7 cellular contexts compared by ENCODE assay signal in the genomic region with DNA sequence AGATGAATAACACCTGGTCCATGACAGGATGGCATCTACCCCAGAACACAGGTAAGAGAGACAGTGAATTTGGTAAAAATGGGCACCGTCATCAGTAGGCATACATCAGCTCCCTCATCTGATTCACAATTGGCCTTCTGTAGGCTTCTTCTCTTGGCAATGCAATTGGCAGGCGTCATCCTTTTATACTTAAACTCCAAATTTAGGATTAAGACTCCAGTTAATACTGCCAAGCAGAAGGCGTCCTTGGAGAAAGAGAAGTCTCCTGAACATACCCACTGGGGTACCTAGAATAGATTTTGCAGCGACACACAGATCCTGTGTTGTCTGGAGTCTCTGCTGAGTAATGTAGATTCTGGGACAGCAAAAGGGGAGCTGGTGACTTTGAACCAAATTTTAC. TPM values are rescaled to one million over a fixed set of nuclear protein-coding genes. Genes with fewer than 3 reads are reported as not detected.
DNase-seq lines count a peak whose midpoint lies in the region; ATAC-seq and TF ChIP-seq lines count a peak whose summit lies in the region.

No MANE protein-coding gene starts in this region.

- ATAC-seq in GM19438 (IDR thresholded peaks at IDR 0.05; ENCODE audit: low read depth, unreplicated experiment), result peak; percentile 8

- no peaks in the 10 kb centered on the region for H4K20me1 ChIP-seq in MM.1S (ENCODE audit: insufficient read depth, low read length)
- no peaks in the 10 kb centered on the region for H4K20me1 ChIP-seq in neural cell (ENCODE audit: insufficient read depth)

- H3F3A ChIP-seq in MM.1S (ENCODE audit: insufficient read depth, low read length) (no peaks in the 10 kb centered on the region), neural cell (ENCODE audit: insufficient read depth, low read length, poor library complexity, severe bottlenecking) (no peaks in the 10 kb centered on the region)

- H3K36me3 ChIP-seq in MM.1S (replicated peaks; ENCODE audit: insufficient read depth, low read length), result no peaks in the 10 kb centered on the region
- no peaks in the 10 kb centered on the region for H3K36me3 ChIP-seq in duodenal mucosa (ENCODE audit: control insufficient read depth in 1 of 2, insufficient read depth in 2 of 2, low read length in 2 of 2)
- no peaks in the 10 kb centered on the region for H3K36me3 ChIP-seq in neural cell (ENCODE audit: insufficient read depth, low read length)

- no peaks in the 10 kb centered on the region for H3K27me3 ChIP-seq in MM.1S (replicated peaks; ENCODE audit: insufficient read depth, low read length)
- peaks cover 3 to 7% of the 10 kb centered on the region in 2 donors for H3K27me3 ChIP-seq in duodenal mucosa (ENCODE audit: control insufficient read depth in 1 of 2, insufficient read depth in 2 of 2, low read length in 2 of 2)
- no peaks in the 10 kb centered on the region for H3K27me3 ChIP-seq in neural cell (ENCODE audit: insufficient read depth, low read depth, low read length)

- no peak for TF ChIP-seq CTCF in MM.1S (IDR thresholded peaks at IDR 0.05; ENCODE audit: low read length)
- TF ChIP-seq CTCF in neural cell (IDR thresholded peaks at IDR 0.05; ENCODE audit: poor library complexity, severe bottlenecking), result no peak

- H3K4me1 ChIP-seq in MM.1S (ENCODE audit: low read length), result peaks cover 7% of the 10 kb centered on the region
- H3K4me1 ChIP-seq in duodenal mucosa (ENCODE audit: control insufficient read depth in 1 of 2, insufficient read depth in 2 of 2, low read length in 2 of 2), result peaks cover 5 to 16% of the 10 kb centered on the region in 2 donors

- H3K27ac ChIP-seq in MM.1S (ENCODE audit: low read length) (no peak overlapping the region), duodenal mucosa (ENCODE audit: low read depth, low read length) (no peak overlapping the region), neural cell (ENCODE audit: low read length) (peak overlapping the region; percentile 24)

- TF ChIP-seq RAD21 in neural cell (conservative IDR thresholded peaks at IDR 0.05), result no peak

- H3K9me3 ChIP-seq in MM.1S (replicated peaks; ENCODE audit: insufficient read depth, low read length) (no peaks in the 10 kb centered on the region), duodenal mucosa (ENCODE audit: control insufficient read depth in 1 of 2, low read length in 2 of 2) (no peaks in the 10 kb centered on the region), neural cell (ENCODE audit: low read length) (no peaks in the 10 kb centered on the region)

- TF ChIP-seq EP300 in neural cell (conservative IDR thresholded peaks at IDR 0.05; ENCODE audit: poor library complexity, severe bottlenecking), result no peak

- H2AFZ ChIP-seq in MM.1S (ENCODE audit: low read length) (peak overlapping the region; percentile 84), neural cell (ENCODE audit: low read depth, low read length) (peak overlapping the region; percentile 41)

- H3K4me2 ChIP-seq in MM.1S (ENCODE audit: low read depth, low read length) (peak overlapping the region; percentile 68), neural cell (ENCODE audit: low read length) (peak overlapping the region; percentile 63)

- no peak for DNase-seq in MM.1S
- no peak for DNase-seq in KG1 (lab: John Stamatoyannopoulos, UW)
- DNase-seq in DMS153 treated with DMSO at 0.1 percent for 48 hours (lab: John Stamatoyannopoulos, UW; ENCODE audit: unreplicated experiment), result no peak
- no peak for DNase-seq in AG20443 (ENCODE audit: low spot score)

- H3K4me3 ChIP-seq in MM.1S (ENCODE audit: low read length) (peak overlapping the region; percentile 89), duodenal mucosa (ENCODE audit: low read depth in 1 of 2, low read length in 2 of 2) (peak overlapping the region; percentile 99 to 100), neural cell (ENCODE audit: low read length) (peak overlapping the region; percentile 86)

- peak overlapping the region; percentile 81; the same call in 1 of the 2 replicates for H3K9ac ChIP-seq in MM.1S (ENCODE audit: low read length)
- peak overlapping the region; percentile 61 to 69 for H3K9ac ChIP-seq in duodenal mucosa (ENCODE audit: low read depth in 1 of 2, low read length in 2 of 2)
- peak overlapping the region; percentile 63 for H3K9ac ChIP-seq in neural cell (ENCODE audit: low read length)

- H3K79me2 ChIP-seq in MM.1S (ENCODE audit: low read length) (no peaks in the 10 kb centered on the region), neural cell (replicated peaks; ENCODE audit: insufficient read depth, low read length) (no peaks in the 10 kb centered on the region)

- H3K9me2 ChIP-seq in MM.1S (replicated peaks; ENCODE audit: insufficient read depth, low read length), result no peaks in the 10 kb centered on the region
- no peaks in the 10 kb centered on the region for H3K9me2 ChIP-seq in neural cell (ENCODE audit: insufficient read depth, low read length)

TF ChIP-seq in neural cell, 6 proteins besides CTCF, POLR2A, EP300 and RAD21:
- peak; percentile 21 for TF ChIP-seq TAF1 (IDR thresholded peaks at IDR 0.05; ENCODE audit: low read depth)
- TF ChIP-seq, protein P1, sequence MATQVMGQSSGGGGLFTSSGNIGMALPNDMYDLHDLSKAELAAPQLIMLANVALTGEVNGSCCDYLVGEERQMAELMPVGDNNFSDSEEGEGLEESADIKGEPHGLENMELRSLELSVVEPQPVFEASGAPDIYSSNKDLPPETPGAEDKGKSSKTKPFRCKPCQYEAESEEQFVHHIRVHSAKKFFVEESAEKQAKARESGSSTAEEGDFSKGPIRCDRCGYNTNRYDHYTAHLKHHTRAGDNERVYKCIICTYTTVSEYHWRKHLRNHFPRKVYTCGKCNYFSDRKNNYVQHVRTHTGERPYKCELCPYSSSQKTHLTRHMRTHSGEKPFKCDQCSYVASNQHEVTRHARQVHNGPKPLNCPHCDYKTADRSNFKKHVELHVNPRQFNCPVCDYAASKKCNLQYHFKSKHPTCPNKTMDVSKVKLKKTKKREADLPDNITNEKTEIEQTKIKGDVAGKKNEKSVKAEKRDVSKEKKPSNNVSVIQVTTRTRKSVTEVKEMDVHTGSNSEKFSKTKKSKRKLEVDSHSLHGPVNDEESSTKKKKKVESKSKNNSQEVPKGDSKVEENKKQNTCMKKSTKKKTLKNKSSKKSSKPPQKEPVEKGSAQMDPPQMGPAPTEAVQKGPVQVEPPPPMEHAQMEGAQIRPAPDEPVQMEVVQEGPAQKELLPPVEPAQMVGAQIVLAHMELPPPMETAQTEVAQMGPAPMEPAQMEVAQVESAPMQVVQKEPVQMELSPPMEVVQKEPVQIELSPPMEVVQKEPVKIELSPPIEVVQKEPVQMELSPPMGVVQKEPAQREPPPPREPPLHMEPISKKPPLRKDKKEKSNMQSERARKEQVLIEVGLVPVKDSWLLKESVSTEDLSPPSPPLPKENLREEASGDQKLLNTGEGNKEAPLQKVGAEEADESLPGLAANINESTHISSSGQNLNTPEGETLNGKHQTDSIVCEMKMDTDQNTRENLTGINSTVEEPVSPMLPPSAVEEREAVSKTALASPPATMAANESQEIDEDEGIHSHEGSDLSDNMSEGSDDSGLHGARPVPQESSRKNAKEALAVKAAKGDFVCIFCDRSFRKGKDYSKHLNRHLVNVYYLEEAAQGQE (IDR thresholded peaks at IDR 0.05; ENCODE audit: borderline replicate concordance), result no peak
TF ChIP-seq in neural cell: peak in this region for 1.

RNA-seq across cellular contexts. Expression of a gene that starts 0.6 kb away (rescaled TPM):
- polyA plus RNA-seq in neural cell, result 4.7 and 5.4 TPM in 2 replicates
- 5.1 and 9.3 TPM in 2 replicates for polyA minus RNA-seq in neural cell
